Comparison of ENCODE assay signal across 1 cellular context in the genomic region with DNA sequence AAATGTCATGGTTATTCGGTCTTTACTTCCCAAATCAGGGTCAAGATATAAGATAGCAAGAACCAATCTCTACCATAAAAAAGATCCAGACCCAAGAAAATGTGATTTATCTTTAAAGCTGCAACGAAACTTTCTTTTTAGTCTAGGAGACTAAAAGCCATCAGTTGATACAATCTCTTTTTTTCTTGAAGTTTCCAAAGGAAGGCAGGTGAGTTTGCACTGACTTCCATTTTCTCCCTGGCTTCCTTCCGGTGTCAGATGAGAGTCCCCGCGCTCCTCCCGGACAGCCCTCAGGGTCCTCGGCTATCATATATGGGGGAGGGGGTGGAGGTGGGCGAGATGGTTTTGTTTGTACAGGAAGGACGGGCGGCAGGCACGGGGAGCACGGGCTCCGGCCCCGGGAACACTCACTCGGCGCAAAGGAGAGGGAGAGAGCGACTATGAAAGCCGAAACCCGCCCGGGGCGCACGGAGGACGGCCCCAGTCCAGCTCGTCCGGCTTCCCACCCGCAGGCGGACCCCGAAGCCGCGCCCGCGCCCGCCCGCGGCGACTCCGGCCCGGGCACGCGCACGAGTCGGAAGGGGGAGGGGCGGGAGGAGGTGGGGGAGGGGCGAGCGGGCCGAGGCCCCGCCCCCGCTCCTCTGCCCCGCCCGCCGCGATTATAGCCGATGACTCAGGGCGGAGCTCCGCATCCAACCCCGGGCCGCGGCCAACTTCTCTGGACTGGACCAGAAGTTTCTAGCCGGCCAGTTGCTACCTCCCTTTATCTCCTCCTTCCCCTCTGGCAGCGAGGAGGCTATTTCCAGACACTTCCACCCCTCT.
TF ChIP-seq lines count a peak whose summit lies in the region.

A gene (plus strand): TSS at position 689 of the 822 bp plus-strand sequence. CDS start 296 bp downstream, outside the sequence.

TF ChIP-seq in HepG2, 621 proteins besides CTCF, POLR2A, EP300 and RAD21 (continued from another document and continues in another):
- TF ChIP-seq SOX5 (CRISPR knock-in tag; IDR thresholded peaks at IDR 0.05; ENCODE audit: borderline replicate concordance) (peak; percentile 22; the same call in 1 of the 2 replicates), ERF (CRISPR knock-in tag; IDR thresholded peaks at IDR 0.05) (peak; percentile 51; the same call in 1 of the 2 replicates), HNRNPK (IDR thresholded peaks at IDR 0.05; ENCODE audit: low read depth, low read length, poor library complexity, severe bottlenecking) (peak; percentile 62), ZNF619 (CRISPR knock-in tag; IDR thresholded peaks at IDR 0.05) (0 out of 2 replicates have a peak, but pooled peaks have one; percentile 19), SNAI1 (CRISPR knock-in tag; IDR thresholded peaks at IDR 0.05; ENCODE audit: borderline replicate concordance) (no peak), ETV5 (CRISPR knock-in tag; IDR thresholded peaks at IDR 0.05; ENCODE audit: borderline replicate concordance) (peak; percentile 62; the same call in 1 of the 2 replicates), ZNF788 (CRISPR knock-in tag; IDR thresholded peaks at IDR 0.05; ENCODE audit: borderline replicate concordance) (0 out of 2 replicates have a peak, but pooled peaks have one; percentile 27), RFXAP (CRISPR knock-in tag; IDR thresholded peaks at IDR 0.05; ENCODE audit: borderline replicate concordance) (peak; percentile 40; the same call in 1 of the 2 replicates), KLF16 (CRISPR knock-in tag; IDR thresholded peaks at IDR 0.05) (peak in 1 of 2 experiments; percentile 17; a peak in 1 of 4 replicates), FOXO1 (CRISPR knock-in tag; IDR thresholded peaks at IDR 0.05) (peak; percentile 53; the same call in 1 of the 2 replicates), DR1 (CRISPR knock-in tag; IDR thresholded peaks at IDR 0.05) (peak; percentile 90), ZBTB7A (CRISPR knock-in tag; IDR thresholded peaks at IDR 0.05) (peak; percentile 79), PCBP1 (IDR thresholded peaks at IDR 0.05; ENCODE audit: borderline replicate concordance, low read depth, low read length) (0 out of 2 replicates have a peak, but pooled peaks have one; percentile 39), GTF3A (CRISPR knock-in tag; conservative IDR thresholded peaks at IDR 0.05) (no peak), FOXP1 (IDR thresholded peaks at IDR 0.05) (no peak), FOXP1 (CRISPR knock-in tag; IDR thresholded peaks at IDR 0.05) (no peak), KAT8 (CRISPR knock-in tag; IDR thresholded peaks at IDR 0.05) (peak; percentile 48), MAF1 (CRISPR knock-in tag; IDR thresholded peaks at IDR 0.05; ENCODE audit: borderline replicate concordance) (no peak), ZNF124 (CRISPR knock-in tag; IDR thresholded peaks at IDR 0.05) (0 out of 2 replicates have a peak, but pooled peaks have one; percentile 23), ZNF615 (CRISPR knock-in tag; IDR thresholded peaks at IDR 0.05; ENCODE audit: borderline replicate concordance) (no peak), RFXANK (CRISPR knock-in tag; IDR thresholded peaks at IDR 0.05) (no peak), GATAD2A (CRISPR knock-in tag; IDR thresholded peaks at IDR 0.05) (peak; percentile 55), ZFY (CRISPR knock-in tag; IDR thresholded peaks at IDR 0.05) (no peak), BHLHE40 (IDR thresholded peaks at IDR 0.05; ENCODE audit: low read length) (0 out of 2 replicates have a peak, but pooled peaks have one; percentile 16), DNMT1 (CRISPR knock-in tag; IDR thresholded peaks at IDR 0.05) (no peak), ZMYM4 (CRISPR knock-in tag; IDR thresholded peaks at IDR 0.05) (peak; percentile 19; the same call in 1 of the 2 replicates), HOXA5 (CRISPR knock-in tag; IDR thresholded peaks at IDR 0.05) (peak; percentile 61; the same call in 1 of the 2 replicates), ZNF747 (CRISPR knock-in tag; IDR thresholded peaks at IDR 0.05; ENCODE audit: borderline replicate concordance) (no peak), BRD4 (CRISPR knock-in tag; IDR thresholded peaks at IDR 0.05) (peak; percentile 49; the same call in 1 of the 2 replicates), SALL1 (CRISPR knock-in tag; IDR thresholded peaks at IDR 0.05) (peak; percentile 62; the same call in 1 of the 2 replicates), ZNF207 (IDR thresholded peaks at IDR 0.05; ENCODE audit: borderline replicate concordance) (no peak)
- TF ChIP-seq, protein P1, sequence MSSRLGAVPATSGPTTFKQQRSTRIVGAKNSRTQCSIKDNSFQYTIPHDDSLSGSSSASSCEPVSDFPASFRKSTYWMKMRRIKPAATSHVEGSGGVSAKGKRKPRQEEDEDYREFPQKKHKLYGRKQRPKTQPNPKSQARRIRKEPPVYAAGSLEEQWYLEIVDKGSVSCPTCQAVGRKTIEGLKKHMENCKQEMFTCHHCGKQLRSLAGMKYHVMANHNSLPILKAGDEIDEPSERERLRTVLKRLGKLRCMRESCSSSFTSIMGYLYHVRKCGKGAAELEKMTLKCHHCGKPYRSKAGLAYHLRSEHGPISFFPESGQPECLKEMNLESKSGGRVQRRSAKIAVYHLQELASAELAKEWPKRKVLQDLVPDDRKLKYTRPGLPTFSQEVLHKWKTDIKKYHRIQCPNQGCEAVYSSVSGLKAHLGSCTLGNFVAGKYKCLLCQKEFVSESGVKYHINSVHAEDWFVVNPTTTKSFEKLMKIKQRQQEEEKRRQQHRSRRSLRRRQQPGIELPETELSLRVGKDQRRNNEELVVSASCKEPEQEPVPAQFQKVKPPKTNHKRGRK (CRISPR knock-in tag; IDR thresholded peaks at IDR 0.05): no peak
- TF ChIP-seq, protein P2, sequence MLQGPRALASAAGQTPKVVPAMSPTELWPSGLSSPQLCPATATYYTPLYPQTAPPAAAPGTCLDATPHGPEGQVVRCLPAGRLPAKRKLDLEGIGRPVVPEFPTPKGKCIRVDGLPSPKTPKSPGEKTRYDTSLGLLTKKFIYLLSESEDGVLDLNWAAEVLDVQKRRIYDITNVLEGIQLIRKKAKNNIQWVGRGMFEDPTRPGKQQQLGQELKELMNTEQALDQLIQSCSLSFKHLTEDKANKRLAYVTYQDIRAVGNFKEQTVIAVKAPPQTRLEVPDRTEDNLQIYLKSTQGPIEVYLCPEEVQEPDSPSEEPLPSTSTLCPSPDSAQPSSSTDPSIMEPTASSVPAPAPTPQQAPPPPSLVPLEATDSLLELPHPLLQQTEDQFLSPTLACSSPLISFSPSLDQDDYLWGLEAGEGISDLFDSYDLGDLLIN (CRISPR knock-in tag; IDR thresholded peaks at IDR 0.05; ENCODE audit: borderline replicate concordance): no peak
- TF ChIP-seq, protein P3, sequence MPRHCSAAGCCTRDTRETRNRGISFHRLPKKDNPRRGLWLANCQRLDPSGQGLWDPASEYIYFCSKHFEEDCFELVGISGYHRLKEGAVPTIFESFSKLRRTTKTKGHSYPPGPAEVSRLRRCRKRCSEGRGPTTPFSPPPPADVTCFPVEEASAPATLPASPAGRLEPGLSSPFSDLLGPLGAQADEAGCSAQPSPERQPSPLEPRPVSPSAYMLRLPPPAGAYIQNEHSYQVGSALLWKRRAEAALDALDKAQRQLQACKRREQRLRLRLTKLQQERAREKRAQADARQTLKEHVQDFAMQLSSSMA (CRISPR knock-in tag; IDR thresholded peaks at IDR 0.05): peak; percentile 23; the same call in 1 of the 2 replicates
- TF ChIP-seq, protein P4, sequence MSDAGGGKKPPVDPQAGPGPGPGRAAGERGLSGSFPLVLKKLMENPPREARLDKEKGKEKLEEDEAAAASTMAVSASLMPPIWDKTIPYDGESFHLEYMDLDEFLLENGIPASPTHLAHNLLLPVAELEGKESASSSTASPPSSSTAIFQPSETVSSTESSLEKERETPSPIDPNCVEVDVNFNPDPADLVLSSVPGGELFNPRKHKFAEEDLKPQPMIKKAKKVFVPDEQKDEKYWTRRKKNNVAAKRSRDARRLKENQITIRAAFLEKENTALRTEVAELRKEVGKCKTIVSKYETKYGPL (CRISPR knock-in tag; IDR thresholded peaks at IDR 0.05): 0 out of 2 replicates have a peak, but pooled peaks have one; percentile 57
- TF ChIP-seq, protein P5, sequence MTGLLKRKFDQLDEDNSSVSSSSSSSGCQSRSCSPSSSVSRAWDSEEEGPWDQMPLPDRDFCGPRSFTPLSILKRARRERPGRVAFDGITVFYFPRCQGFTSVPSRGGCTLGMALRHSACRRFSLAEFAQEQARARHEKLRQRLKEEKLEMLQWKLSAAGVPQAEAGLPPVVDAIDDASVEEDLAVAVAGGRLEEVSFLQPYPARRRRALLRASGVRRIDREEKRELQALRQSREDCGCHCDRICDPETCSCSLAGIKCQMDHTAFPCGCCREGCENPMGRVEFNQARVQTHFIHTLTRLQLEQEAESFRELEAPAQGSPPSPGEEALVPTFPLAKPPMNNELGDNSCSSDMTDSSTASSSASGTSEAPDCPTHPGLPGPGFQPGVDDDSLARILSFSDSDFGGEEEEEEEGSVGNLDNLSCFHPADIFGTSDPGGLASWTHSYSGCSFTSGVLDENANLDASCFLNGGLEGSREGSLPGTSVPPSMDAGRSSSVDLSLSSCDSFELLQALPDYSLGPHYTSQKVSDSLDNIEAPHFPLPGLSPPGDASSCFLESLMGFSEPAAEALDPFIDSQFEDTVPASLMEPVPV (CRISPR knock-in tag; IDR thresholded peaks at IDR 0.05): no peak
- TF ChIP-seq, protein P6, sequence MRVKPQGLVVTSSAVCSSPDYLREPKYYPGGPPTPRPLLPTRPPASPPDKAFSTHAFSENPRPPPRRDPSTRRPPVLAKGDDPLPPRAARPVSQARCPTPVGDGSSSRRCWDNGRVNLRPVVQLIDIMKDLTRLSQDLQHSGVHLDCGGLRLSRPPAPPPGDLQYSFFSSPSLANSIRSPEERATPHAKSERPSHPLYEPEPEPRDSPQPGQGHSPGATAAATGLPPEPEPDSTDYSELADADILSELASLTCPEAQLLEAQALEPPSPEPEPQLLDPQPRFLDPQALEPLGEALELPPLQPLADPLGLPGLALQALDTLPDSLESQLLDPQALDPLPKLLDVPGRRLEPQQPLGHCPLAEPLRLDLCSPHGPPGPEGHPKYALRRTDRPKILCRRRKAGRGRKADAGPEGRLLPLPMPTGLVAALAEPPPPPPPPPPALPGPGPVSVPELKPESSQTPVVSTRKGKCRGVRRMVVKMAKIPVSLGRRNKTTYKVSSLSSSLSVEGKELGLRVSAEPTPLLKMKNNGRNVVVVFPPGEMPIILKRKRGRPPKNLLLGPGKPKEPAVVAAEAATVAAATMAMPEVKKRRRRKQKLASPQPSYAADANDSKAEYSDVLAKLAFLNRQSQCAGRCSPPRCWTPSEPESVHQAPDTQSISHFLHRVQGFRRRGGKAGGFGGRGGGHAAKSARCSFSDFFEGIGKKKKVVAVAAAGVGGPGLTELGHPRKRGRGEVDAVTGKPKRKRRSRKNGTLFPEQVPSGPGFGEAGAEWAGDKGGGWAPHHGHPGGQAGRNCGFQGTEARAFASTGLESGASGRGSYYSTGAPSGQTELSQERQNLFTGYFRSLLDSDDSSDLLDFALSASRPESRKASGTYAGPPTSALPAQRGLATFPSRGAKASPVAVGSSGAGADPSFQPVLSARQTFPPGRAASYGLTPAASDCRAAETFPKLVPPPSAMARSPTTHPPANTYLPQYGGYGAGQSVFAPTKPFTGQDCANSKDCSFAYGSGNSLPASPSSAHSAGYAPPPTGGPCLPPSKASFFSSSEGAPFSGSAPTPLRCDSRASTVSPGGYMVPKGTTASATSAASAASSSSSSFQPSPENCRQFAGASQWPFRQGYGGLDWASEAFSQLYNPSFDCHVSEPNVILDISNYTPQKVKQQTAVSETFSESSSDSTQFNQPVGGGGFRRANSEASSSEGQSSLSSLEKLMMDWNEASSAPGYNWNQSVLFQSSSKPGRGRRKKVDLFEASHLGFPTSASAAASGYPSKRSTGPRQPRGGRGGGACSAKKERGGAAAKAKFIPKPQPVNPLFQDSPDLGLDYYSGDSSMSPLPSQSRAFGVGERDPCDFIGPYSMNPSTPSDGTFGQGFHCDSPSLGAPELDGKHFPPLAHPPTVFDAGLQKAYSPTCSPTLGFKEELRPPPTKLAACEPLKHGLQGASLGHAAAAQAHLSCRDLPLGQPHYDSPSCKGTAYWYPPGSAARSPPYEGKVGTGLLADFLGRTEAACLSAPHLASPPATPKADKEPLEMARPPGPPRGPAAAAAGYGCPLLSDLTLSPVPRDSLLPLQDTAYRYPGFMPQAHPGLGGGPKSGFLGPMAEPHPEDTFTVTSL (CRISPR knock-in tag; IDR thresholded peaks at IDR 0.05; ENCODE audit: borderline replicate concordance): 0 out of 2 replicates have a peak, but pooled peaks have one; percentile 22
- TF ChIP-seq, protein P7, sequence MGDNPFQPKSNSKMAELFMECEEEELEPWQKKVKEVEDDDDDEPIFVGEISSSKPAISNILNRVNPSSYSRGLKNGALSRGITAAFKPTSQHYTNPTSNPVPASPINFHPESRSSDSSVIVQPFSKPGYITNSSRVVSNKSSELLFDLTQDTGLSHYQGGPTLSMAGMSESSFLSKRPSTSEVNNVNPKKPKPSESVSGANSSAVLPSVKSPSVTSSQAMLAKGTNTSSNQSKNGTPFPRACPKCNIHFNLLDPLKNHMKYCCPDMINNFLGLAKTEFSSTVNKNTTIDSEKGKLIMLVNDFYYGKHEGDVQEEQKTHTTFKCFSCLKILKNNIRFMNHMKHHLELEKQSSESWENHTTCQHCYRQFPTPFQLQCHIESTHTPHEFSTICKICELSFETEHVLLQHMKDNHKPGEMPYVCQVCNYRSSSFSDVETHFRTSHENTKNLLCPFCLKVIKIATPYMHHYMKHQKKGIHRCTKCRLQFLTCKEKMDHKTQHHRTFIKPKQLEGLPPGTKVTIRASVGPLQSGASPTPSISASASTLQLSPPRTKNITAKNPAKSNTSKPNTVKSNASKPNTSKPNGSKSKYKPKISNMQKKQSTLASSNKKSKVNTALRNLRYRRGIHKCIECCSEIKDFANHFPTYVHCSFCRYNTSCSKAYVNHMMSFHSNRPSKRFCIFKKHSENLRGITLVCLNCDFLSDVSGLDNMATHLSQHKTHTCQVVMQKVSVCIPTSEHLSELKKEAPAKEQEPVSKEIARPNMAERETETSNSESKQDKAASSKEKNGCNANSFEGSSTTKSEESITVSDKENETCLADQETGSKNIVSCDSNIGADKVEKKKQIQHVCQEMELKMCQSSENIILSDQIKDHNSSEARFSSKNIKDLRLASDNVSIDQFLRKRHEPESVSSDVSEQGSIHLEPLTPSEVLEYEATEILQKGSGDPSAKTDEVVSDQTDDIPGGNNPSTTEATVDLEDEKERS (CRISPR knock-in tag; IDR thresholded peaks at IDR 0.05): peak; percentile 27; the same call in 1 of the 2 replicates
- TF ChIP-seq, protein P8, sequence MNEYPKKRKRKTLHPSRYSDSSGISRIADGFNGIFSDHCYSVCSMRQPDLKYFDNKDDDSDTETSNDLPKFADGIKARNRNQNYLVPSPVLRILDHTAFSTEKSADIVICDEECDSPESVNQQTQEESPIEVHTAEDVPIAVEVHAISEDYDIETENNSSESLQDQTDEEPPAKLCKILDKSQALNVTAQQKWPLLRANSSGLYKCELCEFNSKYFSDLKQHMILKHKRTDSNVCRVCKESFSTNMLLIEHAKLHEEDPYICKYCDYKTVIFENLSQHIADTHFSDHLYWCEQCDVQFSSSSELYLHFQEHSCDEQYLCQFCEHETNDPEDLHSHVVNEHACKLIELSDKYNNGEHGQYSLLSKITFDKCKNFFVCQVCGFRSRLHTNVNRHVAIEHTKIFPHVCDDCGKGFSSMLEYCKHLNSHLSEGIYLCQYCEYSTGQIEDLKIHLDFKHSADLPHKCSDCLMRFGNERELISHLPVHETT (CRISPR knock-in tag; conservative IDR thresholded peaks at IDR 0.05): 0 out of 2 replicates have a peak, but pooled peaks have one; percentile 49
- TF ChIP-seq, protein P9, sequence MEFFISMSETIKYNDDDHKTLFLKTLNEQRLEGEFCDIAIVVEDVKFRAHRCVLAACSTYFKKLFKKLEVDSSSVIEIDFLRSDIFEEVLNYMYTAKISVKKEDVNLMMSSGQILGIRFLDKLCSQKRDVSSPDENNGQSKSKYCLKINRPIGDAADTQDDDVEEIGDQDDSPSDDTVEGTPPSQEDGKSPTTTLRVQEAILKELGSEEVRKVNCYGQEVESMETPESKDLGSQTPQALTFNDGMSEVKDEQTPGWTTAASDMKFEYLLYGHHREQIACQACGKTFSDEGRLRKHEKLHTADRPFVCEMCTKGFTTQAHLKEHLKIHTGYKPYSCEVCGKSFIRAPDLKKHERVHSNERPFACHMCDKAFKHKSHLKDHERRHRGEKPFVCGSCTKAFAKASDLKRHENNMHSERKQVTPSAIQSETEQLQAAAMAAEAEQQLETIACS (CRISPR knock-in tag; IDR thresholded peaks at IDR 0.05): peak; percentile 94
